ENCODE assay signal across 14 cellular contexts in genomic region chr2:185979546-185980071, GRCh38.
DNase-seq lines count a peak whose midpoint lies in the region; ATAC-seq, FAIRE-seq and TF ChIP-seq lines count a peak whose summit lies in the region.
"Had no signal": no experiment of that assay in that cellular context is flagged by ENCODE, and none has a peak within 500 bp of the region (broad histone marks: within the 10 kb centered on the region; RNA-seq: fewer than 3 reads in every experiment).

No MANE protein-coding gene starts in this region.

- H3K27ac ChIP-seq in PC-9, result peak overlapping the region; percentile 26; the same call in 1 of the 2 replicates
- no peak overlapping the region for H3K27ac ChIP-seq in upper lobe of right lung

- CTCF ChIA-PET in PC-9 (lab: Charles Lee), result no interaction called here

- H3K36me3 ChIP-seq in PC-9 (ENCODE audit: low read depth) (no peaks in the 10 kb centered on the region), upper lobe of right lung (no peaks in the 10 kb centered on the region)

- no peak for ATAC-seq in upper lobe of right lung
- no peak for ATAC-seq in GM21423 (IDR thresholded peaks at IDR 0.05; ENCODE audit: unreplicated experiment)
- ATAC-seq in HG03159 (IDR thresholded peaks at IDR 0.05; ENCODE audit: unreplicated experiment), result no peak
- ATAC-seq: naive thymus-derived CD4-positive, alpha-beta T cell had no signal

- no peaks in the 10 kb centered on the region for H3K79me2 ChIP-seq in PC-9 (ENCODE audit: low read depth)

- BruUV-seq in PC-9 (replicated peaks; lab: Mats Ljungman, UMichigan), result no TSS peak

- no peaks in the 10 kb centered on the region for H3K9me2 ChIP-seq in PC-9 (ENCODE audit: insufficient read depth)

- H3K27me3 ChIP-seq in PC-9 (ENCODE audit: insufficient read depth, low read depth), result no peaks in the 10 kb centered on the region
- H3K27me3 ChIP-seq in upper lobe of right lung, result no peaks in the 10 kb centered on the region

- peak; percentile 53 for DNase-seq in Daoy (ENCODE audit: low read depth)
- peak; percentile 3 for DNase-seq in H54 (ENCODE audit: insufficient read length, low spot score)
- DNase-seq in PC-9, result peak; percentile 1 to 51
- no peak for DNase-seq in fibroblast of the aortic adventitia (ENCODE audit: low read depth)
- no peak for DNase-seq in upper lobe of right lung
- DNase-seq in epidermal melanocyte (ENCODE audit: insufficient read length, low spot score), result no peak
- DNase-seq: activated CD4-positive, alpha-beta T cell treated with anti-CD3 and anti-CD28 coated beads for 1 hour; effector memory CD4-positive, alpha-beta T cell; MV-4-11; naive thymus-derived CD4-positive, alpha-beta T cell had no signal

- H4K20me1 ChIP-seq in PC-9 (ENCODE audit: insufficient read depth), result no peaks in the 10 kb centered on the region

- H3K9me3 ChIP-seq in PC-9 (ENCODE audit: insufficient read depth, low read depth) (no peaks in the 10 kb centered on the region), upper lobe of right lung (no peaks in the 10 kb centered on the region)
- H3K9me3 ChIP-seq: Caco-2 had no signal

- no peak for TF ChIP-seq CTCF in PC-9 (conservative IDR thresholded peaks at IDR 0.05)
- TF ChIP-seq CTCF in fibroblast of the aortic adventitia (IDR thresholded peaks at IDR 0.05; ENCODE audit: insufficient read depth, low read length), result peak; percentile 1
- TF ChIP-seq CTCF in upper lobe of right lung (IDR thresholded peaks at IDR 0.05), result no peak

- POLR2A ChIA-PET in PC-9 (lab: Charles Lee; ENCODE audit: unreplicated experiment), result no interaction called here

- no peaks in the 10 kb centered on the region for H3F3A ChIP-seq in PC-9 (ENCODE audit: insufficient read depth, low read depth)

- 0 out of 2 replicates have a peak, but pooled peaks cover 7% of the 10 kb centered on the region for H3K4me1 ChIP-seq in PC-9 (replicated peaks; ENCODE audit: insufficient read depth)
- no peaks in the 10 kb centered on the region for H3K4me1 ChIP-seq in upper lobe of right lung

- peak; percentile 96 for FAIRE-seq in H54 (lab: Jason Lieb, UNC)
- FAIRE-seq: GM18507 had no signal

- intact Hi-C loops in PC-9 (cut with micrococcal nuclease; ENCODE audit: unreplicated experiment), result no loop called here
- intact Hi-C loops in upper lobe of right lung (cut with DNase I), result no loop called here

- no peak overlapping the region for H2AFZ ChIP-seq in PC-9

- H3K4me3 ChIP-seq in PC-9 (no peak overlapping the region), fibroblast of the aortic adventitia (ENCODE audit: low read depth, low read length) (no peak overlapping the region), upper lobe of right lung (no peak overlapping the region)

- peak overlapping the region; percentile 13; the same call in 1 of the 2 replicates for H3K4me2 ChIP-seq in PC-9

- TF ChIP-seq POLR2A in H54 (IDR thresholded peaks at IDR 0.05; ENCODE audit: low read depth, low read length), result no peak

Comparison
In these comparisons a context has a peak if more than half of its experiments do, and no peak if none do; other contexts are left out.
1. DNase-seq: peak in Daoy (single experiment), H54 (single experiment) and PC-9 (2 of 2); none in fibroblast of the aortic adventitia (single experiment), upper lobe of right lung (single experiment) and epidermal melanocyte (single experiment).